In the genomic region with DNA sequence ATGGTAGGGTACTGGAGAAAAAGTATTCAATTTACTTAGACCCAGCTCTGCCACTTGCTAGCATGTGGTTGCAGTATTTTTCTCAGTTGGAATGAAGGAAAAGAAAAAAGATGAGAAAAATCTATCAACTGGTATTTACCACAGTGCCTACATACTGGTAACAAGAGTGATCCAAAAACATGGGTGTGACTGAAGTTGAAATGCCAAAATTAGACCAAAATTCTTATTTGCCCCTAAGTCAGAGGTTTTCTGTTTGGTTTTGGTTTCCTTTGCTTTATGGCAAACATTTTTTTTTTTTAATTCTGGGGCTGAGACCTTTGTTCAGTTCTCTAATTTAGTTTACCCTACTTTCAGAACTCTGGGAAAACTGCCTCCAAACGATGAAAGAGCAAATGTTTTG, we compare ENCODE assay signal across 1 cellular context.
TF ChIP-seq lines count a peak whose summit lies in the region.

No MANE protein-coding gene starts in this region.

TF ChIP-seq in IMR-90, 13 proteins besides CTCF, POLR2A, EP300 and RAD21 (continued from another document):
- no peak for TF ChIP-seq MAZ (IDR thresholded peaks at IDR 0.05; ENCODE audit: borderline replicate concordance, low read depth, low read length)
- no peak for TF ChIP-seq SMC3 (IDR thresholded peaks at IDR 0.05; ENCODE audit: low read depth, low read length)
- TF ChIP-seq, protein P1, sequence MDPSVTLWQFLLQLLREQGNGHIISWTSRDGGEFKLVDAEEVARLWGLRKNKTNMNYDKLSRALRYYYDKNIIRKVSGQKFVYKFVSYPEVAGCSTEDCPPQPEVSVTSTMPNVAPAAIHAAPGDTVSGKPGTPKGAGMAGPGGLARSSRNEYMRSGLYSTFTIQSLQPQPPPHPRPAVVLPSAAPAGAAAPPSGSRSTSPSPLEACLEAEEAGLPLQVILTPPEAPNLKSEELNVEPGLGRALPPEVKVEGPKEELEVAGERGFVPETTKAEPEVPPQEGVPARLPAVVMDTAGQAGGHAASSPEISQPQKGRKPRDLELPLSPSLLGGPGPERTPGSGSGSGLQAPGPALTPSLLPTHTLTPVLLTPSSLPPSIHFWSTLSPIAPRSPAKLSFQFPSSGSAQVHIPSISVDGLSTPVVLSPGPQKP (IDR thresholded peaks at IDR 0.05; ENCODE audit: borderline replicate concordance, low read depth, low read length) = no peak
- TF ChIP-seq CEBPB (IDR thresholded peaks at IDR 0.05; ENCODE audit: low read depth, low read length) = no peak
- TF ChIP-seq NFE2L2 (IDR thresholded peaks at IDR 0.05; ENCODE audit: low read depth, low read length) = no peak
- no peak for TF ChIP-seq BHLHE40 (IDR thresholded peaks at IDR 0.05; ENCODE audit: low read depth, low read length)
- TF ChIP-seq, protein P2, sequence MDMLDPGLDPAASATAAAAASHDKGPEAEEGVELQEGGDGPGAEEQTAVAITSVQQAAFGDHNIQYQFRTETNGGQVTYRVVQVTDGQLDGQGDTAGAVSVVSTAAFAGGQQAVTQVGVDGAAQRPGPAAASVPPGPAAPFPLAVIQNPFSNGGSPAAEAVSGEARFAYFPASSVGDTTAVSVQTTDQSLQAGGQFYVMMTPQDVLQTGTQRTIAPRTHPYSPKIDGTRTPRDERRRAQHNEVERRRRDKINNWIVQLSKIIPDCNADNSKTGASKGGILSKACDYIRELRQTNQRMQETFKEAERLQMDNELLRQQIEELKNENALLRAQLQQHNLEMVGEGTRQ (IDR thresholded peaks at IDR 0.05; ENCODE audit: low read depth, low read length) = no peak
- no peak for TF ChIP-seq MAFK (IDR thresholded peaks at IDR 0.05; ENCODE audit: low read depth, low read length)
- no peak for TF ChIP-seq RFX5 (IDR thresholded peaks at IDR 0.05; ENCODE audit: low read depth, low read length)
- TF ChIP-seq RCOR1 (IDR thresholded peaks at IDR 0.05; ENCODE audit: insufficient replicate concordance, low read length) = no peak
